ENCODE assay signal across 11 cellular contexts in genomic region chr1:157773723-157774350, GRCh38. TPM values are rescaled to one million over a fixed set of nuclear protein-coding genes. Genes with fewer than 3 reads are reported as not detected.
DNase-seq lines count a peak whose midpoint lies in the region; ATAC-seq, FAIRE-seq and TF ChIP-seq lines count a peak whose summit lies in the region.
"Had no signal": no experiment of that assay in that cellular context is flagged by ENCODE, and none has a peak within 500 bp of the region (broad histone marks: within the 10 kb centered on the region; RNA-seq: fewer than 3 reads in every experiment).

No MANE protein-coding gene starts in this region.

- no peak for TF ChIP-seq POLR2A in GM12878 (IDR thresholded peaks at IDR 0.05; ENCODE audit: low read depth, low read length)
- no peak for TF ChIP-seq POLR2A in uterus (IDR thresholded peaks at IDR 0.05)

- peaks cover 0 to 2% (median 0%) of the 10 kb centered on the region in 7 donors for H3K9me3 Mint-ChIP-seq in CD14-positive monocyte

- peaks cover 4 to 28% (median 14%) of the 10 kb centered on the region in 3 donors for H3K27me3 Mint-ChIP-seq in CD14-positive monocyte (ENCODE audit: low read depth in 3 of 3)

- no peak for FAIRE-seq in GM12878 (lab: Jason Lieb, UNC)

- no peak overlapping the region for H3K27ac ChIP-seq in 22Rv1
- no peak overlapping the region for H3K27ac ChIP-seq in GM12878 (ENCODE audit: control insufficient read depth, insufficient read depth)
- H3K27ac ChIP-seq in uterus: no peak overlapping the region
- H3K27ac ChIP-seq: neutrophil had no signal

- H3K36me3 Mint-ChIP-seq in CD14-positive monocyte: peaks cover 0 to 2% of the 10 kb centered on the region in 2 donors
- H3K36me3 Mint-ChIP-seq: CD8-positive, alpha-beta memory T cell had no signal

- peak; percentile 39 for DNase-seq in GM19238 (ENCODE audit: insufficient read length, low spot score)
- no peak for DNase-seq in GM12878 (ENCODE audit: low read depth, low spot score)
- no peak for DNase-seq in middle frontal gyrus (ENCODE audit: extremely low spot score, low spot score)
- DNase-seq in CD14-positive monocyte (ENCODE audit: low spot score): no peak
- DNase-seq in uterus: no peak
- no peak for DNase-seq in SHP77 (lab: John Stamatoyannopoulos, UW)
- DNase-seq: NCI-H774 had no signal

- intact Hi-C loops in GM12878 (cut with micrococcal nuclease; ENCODE audit: unreplicated experiment): loop anchor here (1.0 to 10.0 kb wide), 3 partner anchors 173 to 399 kb away; no protein-coding TSS in a partner anchor
- intact Hi-C loops in CD14-positive monocyte (cut with micrococcal nuclease): no loop called here
- intact Hi-C loops in uterus (cut with DNase I; ENCODE audit: low total_unique reads): no loop called here

- POLR2A ChIA-PET in GM12878 (lab: Charles Lee): interaction anchor here (0.9 kb wide), 1 partner anchor 262 kb away, joined by 3 read pairs; no protein-coding TSS in a partner anchor

- SMC1A ChIA-PET in GM12878 (lab: Charles Lee; ENCODE audit: uncharacterized antibody, unreplicated experiment): interaction anchor here (1.1 to 2.6 kb wide), 5 partner anchors 151 to 268 kb away, joined by 3 to 23 read pairs (median 3); no protein-coding TSS in a partner anchor

- in situ Hi-C loops in GM12878 (cut with MboI): no loop called here

- TF ChIP-seq EP300 in GM12878 (IDR thresholded peaks at IDR 0.05; ENCODE audit: borderline replicate concordance in 1 of 2, control insufficient read depth in 1 of 2, low read depth in 2 of 2, low read length in 2 of 2): no peak

- WGBS in GM12878 (ENCODE audit: insufficient coverage, insufficient replicate concordance, low lambda C conversion rate, missing lambda C conversion rate): 0% methylated on average over 1 of the region's 1 CpG

- no peak overlapping the region for H3K4me2 ChIP-seq in GM12878 (ENCODE audit: control insufficient read depth, insufficient read depth)

- no peak overlapping the region for H3K4me3 ChIP-seq in GM12878
- no peak overlapping the region for H3K4me3 ChIP-seq in uterus

- ATAC-seq in HG03432 (IDR thresholded peaks at IDR 0.05; ENCODE audit: unreplicated experiment): peak; percentile 61
- peak; percentile 89 for ATAC-seq in GM12878

- H4K20me1 ChIP-seq in GM12878 (ENCODE audit: control insufficient read depth, insufficient read depth): no peaks in the 10 kb centered on the region

- H3K79me2 ChIP-seq in GM12878 (ENCODE audit: control insufficient read depth, insufficient read depth, low read length): no peaks in the 10 kb centered on the region

- H3K9me3 ChIP-seq in GM12878 (replicated peaks; ENCODE audit: control insufficient read depth, insufficient read depth, low read length) (no peaks in the 10 kb centered on the region), uterus (no peaks in the 10 kb centered on the region)
- H3K9me3 ChIP-seq: neutrophil had no signal

- peaks cover 15% of the 10 kb centered on the region for H3K4me1 ChIP-seq in GM12878 (ENCODE audit: control insufficient read depth, insufficient read depth, low read length)
- no peaks in the 10 kb centered on the region for H3K4me1 ChIP-seq in uterus

- H3K27ac Mint-ChIP-seq in CD14-positive monocyte: peak overlapping the region in 1 of 7 donors; percentile 3

- H3K27me3 ChIP-seq in GM12878 (replicated peaks in 1 of 2; ENCODE audit: control insufficient read depth in 2 of 2, insufficient read depth in 2 of 2, low read length in 1 of 2) (peaks cover 3 to 7% of the 10 kb centered on the region in 2 experiments; a peak in 1 of 4 replicates), uterus (no peaks in the 10 kb centered on the region)

- H3K4me3 Mint-ChIP-seq in CD14-positive monocyte: peak overlapping the region in 1 of 2 donors; percentile 69

- H3K9ac ChIP-seq in GM12878 (ENCODE audit: control insufficient read depth, insufficient read depth, low read length): no peak overlapping the region

- no TSS peak for BruUV-seq in GM12878 (replicated peaks; lab: Mats Ljungman, UMichigan)

- H3K36me3 ChIP-seq in GM12878 (ENCODE audit: control insufficient read depth in 2 of 2, insufficient read depth in 2 of 2, low read length in 1 of 2): no peaks in the 10 kb centered on the region
- H3K36me3 ChIP-seq in uterus: no peaks in the 10 kb centered on the region
- H3K36me3 ChIP-seq: neutrophil had no signal

- H2AFZ ChIP-seq in GM12878 (ENCODE audit: control insufficient read depth, low read depth, low read length): no peak overlapping the region

- peak; percentile 89 for TF ChIP-seq RAD21 in GM12878 (IDR thresholded peaks at IDR 0.05; ENCODE audit: insufficient read depth, low read depth, low read length)

- H3K4me1 Mint-ChIP-seq in CD14-positive monocyte: peaks cover 28% of the 10 kb centered on the region

- CTCF ChIA-PET in GM12878 (lab: Yijun Ruan, JAX): interaction anchor here (0.6 to 5.0 kb wide), 14 partner anchors 9 to 278 kb away, joined by 3 to 68 read pairs (median 4); no protein-coding TSS in a partner anchor

- TF ChIP-seq CTCF in 22Rv1 (IDR thresholded peaks at IDR 0.05): peak; percentile 39
- peak; percentile 56 to 67 (median 63) for TF ChIP-seq CTCF in GM12878 (IDR thresholded peaks at IDR 0.05 in 2 of 3, conservative IDR thresholded peaks at IDR 0.05 in 1 of 3; ENCODE audit: control insufficient read depth in 2 of 3, extremely low read depth in 1 of 3, insufficient read depth in 1 of 3, low read depth in 3 of 3, low read length in 3 of 3)
- TF ChIP-seq CTCF in CD14-positive monocyte (IDR thresholded peaks at IDR 0.05): no peak
- no peak for TF ChIP-seq CTCF in uterus (IDR thresholded peaks at IDR 0.05)

- RAD21 ChIA-PET in GM12878 (lab: Charles Lee; ENCODE audit: unreplicated experiment): interaction anchor here (0.7 to 1.1 kb wide), 4 partner anchors 33 to 209 kb away, joined by 3 to 16 read pairs (median 4); no protein-coding TSS in a partner anchor

TF ChIP-seq in GM12878, 131 proteins besides CTCF, POLR2A, EP300 and RAD21 (continues in another document):
- TF ChIP-seq CREB1 (IDR thresholded peaks at IDR 0.05; ENCODE audit: low read depth) (no peak), SREBF2 (IDR thresholded peaks at IDR 0.05; ENCODE audit: low read length) (no peak), USF2 (IDR thresholded peaks at IDR 0.05; ENCODE audit: borderline replicate concordance, low read depth, low read length) (no peak), TAF1 (IDR thresholded peaks at IDR 0.05; ENCODE audit: borderline replicate concordance, low read depth, low read length) (no peak)

RNA-seq across cellular contexts. Expression of gene FCRL2, which starts 3.1 kb away (rescaled TPM):
- total RNA-seq in GM12878 (2013; cell fraction: nucleolus; rRNA removed): 2.9 and 3.2 TPM in 2 replicates
- total RNA-seq in GM12878 (2014; rRNA removed) (0.22 and 0.51 TPM in 2 replicates), GM12878 (2014; rRNA removed; fragmentation: Illumina TruSeq; extraction: Trizol) (0.46 and 0.67 TPM in 2 replicates), GM12878 (2021) (0.21 and 0.36 TPM in 2 replicates), uterus (under 1 TPM; 0.51 to 0.67 (median 0.57) TPM)
- 0.22 TPM for polyA plus RNA-seq in GM12878 (2011; ENCODE audit: low read depth)
- polyA plus RNA-seq in GM12878 (2011; rRNA removed) (7.3 and 8.1 TPM in 2 replicates), GM12878 (2014; fragmentation: Illumina TruSeq; extraction: Trizol) (0.48 and 0.59 TPM in 2 replicates), GM12878 (2014; fragmentation: Nextera tagmentation; extraction: Ambion mirVana) (under 1 TPM; 0.64 to 0.89 TPM), GM12878 (2014; rRNA removed) (0.63 and 0.86 TPM in 2 replicates), GM12878 (2016; fragmentation: Nextera tagmentation; extraction: Ambion mirVana) (under 1 TPM; 0.07 to 0.23 TPM), CD14-positive monocyte (not detected)
- polyA plus RNA-seq in GM12878 (2011; cell fraction: cytosol; rRNA removed): 2.3 and 3.0 TPM in 2 replicates
- polyA plus RNA-seq in GM12878 (2011; cell fraction: nucleus; rRNA removed): 6.7 and 8.7 TPM in 2 replicates
- 0.14 and 0.31 TPM in 2 replicates for polyA plus RNA-seq in GM12878 (2012)
- 2.0 and 3.9 TPM in 2 replicates for polyA minus RNA-seq in GM12878 (2011; rRNA and poly(A)+ RNA removed)
- polyA minus RNA-seq in GM12878 (2011; cell fraction: cytosol; rRNA and poly(A)+ RNA removed): 1.6 and 2.3 TPM in 2 replicates
- polyA minus RNA-seq in GM12878 (2011; cell fraction: nucleus; rRNA and poly(A)+ RNA removed): 2.8 and 6.0 TPM in 2 replicates
- total RNA-seq: CD8-positive, alpha-beta memory T cell had no signal
- polyA plus RNA-seq: CD8-positive, alpha-beta memory T cell had no signal

RNA-seq across cellular contexts. Expression of gene FCRL1, which starts 46.1 kb away (rescaled TPM):
- total RNA-seq in GM12878 (2013; cell fraction: nucleolus; rRNA removed): 1.6 and 2.0 TPM in 2 replicates
- 0.76 and 0.85 TPM in 2 replicates for total RNA-seq in GM12878 (2014; rRNA removed)
- 0.81 and 1.2 TPM in 2 replicates for total RNA-seq in GM12878 (2014; rRNA removed; fragmentation: Illumina TruSeq; extraction: Trizol)
- total RNA-seq in GM12878 (2021): 0.85 and 0.90 TPM in 2 replicates
- 0.28 TPM for polyA plus RNA-seq in GM12878 (2011; ENCODE audit: low read depth)
- 2.2 and 2.3 TPM in 2 replicates for polyA plus RNA-seq in GM12878 (2011; rRNA removed)
- 0.70 and 1.2 TPM in 2 replicates for polyA plus RNA-seq in GM12878 (2011; cell fraction: cytosol; rRNA removed)
- polyA plus RNA-seq in GM12878 (2011; cell fraction: nucleus; rRNA removed): 4.4 and 5.0 TPM in 2 replicates
- polyA plus RNA-seq in GM12878 (2012): 0.07 and 0.42 TPM in 2 replicates
- polyA plus RNA-seq in GM12878 (2014; fragmentation: Illumina TruSeq; extraction: Trizol): 1.2 and 1.5 TPM in 2 replicates
- polyA plus RNA-seq in GM12878 (2014; fragmentation: Nextera tagmentation; extraction: Ambion mirVana): under 1 TPM; 0.23 to 0.68 TPM
- polyA plus RNA-seq in GM12878 (2014; rRNA removed): 1.5 and 2.4 TPM in 2 replicates
- not detected for polyA plus RNA-seq in GM12878 (2016; fragmentation: Nextera tagmentation; extraction: Ambion mirVana)
- 0.98 and 2.9 TPM in 2 replicates for polyA minus RNA-seq in GM12878 (2011; rRNA and poly(A)+ RNA removed)
- polyA minus RNA-seq in GM12878 (2011; cell fraction: cytosol; rRNA and poly(A)+ RNA removed): not detected in 2 replicates
- 2.3 and 4.3 TPM in 2 replicates for polyA minus RNA-seq in GM12878 (2011; cell fraction: nucleus; rRNA and poly(A)+ RNA removed)
- under 1 TPM; 0.16 TPM for polyA plus RNA-seq in CD14-positive monocyte
- total RNA-seq in uterus: 1 to 10 TPM in 1 of 4 donors, under 1 TPM in 1, not detected in 2; 0.27 to 1.1 TPM
- total RNA-seq: CD8-positive, alpha-beta memory T cell had no signal

Comparison
In these comparisons a context has a peak if more than half of its experiments do, and no peak if none do; other contexts are left out.
1. CTCF ChIP-seq: peak in 22Rv1 (single experiment) and GM12878 (3 of 3); none in CD14-positive monocyte (single experiment) and uterus (0 of 4).